9 cellular contexts compared by ENCODE assay signal in the genomic region with DNA sequence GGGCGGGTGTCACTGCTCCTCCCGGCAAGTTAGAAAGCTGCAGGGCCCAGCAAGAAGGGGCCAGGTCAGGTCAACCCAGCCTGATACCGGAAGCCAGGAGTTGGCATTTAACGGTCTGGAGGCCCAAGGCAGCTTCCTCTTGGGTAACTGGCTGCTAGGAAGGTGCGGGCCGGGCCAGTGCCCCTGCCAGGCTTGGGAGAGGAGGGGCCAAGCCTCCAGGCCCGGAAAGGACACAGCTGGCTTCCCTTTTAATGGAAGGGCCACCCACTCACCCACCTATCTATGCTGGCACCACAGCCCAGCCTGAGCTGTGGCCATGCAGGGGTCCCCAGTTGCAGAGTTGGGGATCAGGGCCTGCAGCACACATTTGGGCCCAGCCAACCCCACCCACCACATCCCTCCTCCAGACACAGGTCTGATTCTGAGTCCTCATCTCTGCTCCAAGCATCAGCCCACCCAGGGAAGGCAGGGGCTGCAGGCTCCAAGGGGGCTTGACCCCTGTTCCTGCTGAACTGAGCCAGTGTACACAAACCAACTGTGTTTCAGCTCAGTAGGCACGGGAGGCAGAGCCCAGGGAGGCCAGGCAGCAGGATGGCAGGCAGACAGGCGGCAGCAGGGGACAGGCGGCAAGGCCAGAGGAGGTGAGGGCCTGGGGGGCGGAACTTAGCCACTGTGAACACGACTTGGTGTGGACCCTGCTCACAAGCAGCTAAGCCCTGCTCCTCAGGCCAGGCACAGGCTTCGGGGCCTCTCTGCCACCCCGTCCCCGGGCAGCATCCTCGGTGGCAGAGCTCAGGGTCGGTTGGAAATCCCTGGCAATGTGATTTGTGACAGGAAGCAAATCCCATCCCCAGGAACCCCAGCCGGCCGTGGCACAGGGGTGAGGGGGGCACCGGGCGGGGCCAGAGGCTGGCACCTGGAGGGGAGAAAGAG. TPM values are rescaled to one million over a fixed set of nuclear protein-coding genes. Genes with fewer than 3 reads are reported as not detected.
A peak's percentile ranks its signal among the peaks of the same experiment; 100 is the strongest.
DNase-seq lines count a peak whose midpoint lies in the region; ATAC-seq, FAIRE-seq and TF ChIP-seq lines count a peak whose summit lies in the region.
"Had no signal": no experiment of that assay in that cellular context is flagged by ENCODE, and none has a peak within 500 bp of the region (broad histone marks: within the 10 kb centered on the region; RNA-seq: fewer than 3 reads in every experiment).

No MANE protein-coding gene starts in this region.

- H3K36me3 ChIP-seq in lung (ENCODE audit: control insufficient read depth in 2 of 2, insufficient read depth in 2 of 2, low read length in 2 of 2) (peaks cover 0 to 25% of the 10 kb centered on the region in 2 donors), aorta (ENCODE audit: control insufficient read depth in 1 of 2, insufficient read depth in 2 of 2, low read length in 1 of 2) (peaks cover 0 to 4% of the 10 kb centered on the region in 2 donors)

- H3K4me3 Mint-ChIP-seq in stimulated activated naive CD8-positive, alpha-beta T cell treated with anti-CD3 and anti-CD28 coated beads, Interleukin-15, Interleukin-2, amounts not matched to agents 100 ng/mL and 50 ng/mL, for 24 hours: peak overlapping the region; percentile 90
- peak overlapping the region; percentile 96 for H3K4me3 Mint-ChIP-seq in activated naive CD8-positive, alpha-beta T cell treated with anti-CD3 and anti-CD28 coated beads, Interleukin-2, amount 50 U/mL, for 24 hours

- 5 to 32% methylated on average over 20 to 21 of the region's 21 CpGs for WGBS in lung, 2 donors
- 23 to 24% methylated on average over 21 of the region's 21 CpGs for WGBS in aorta, 2 donors

- H3K36me3 Mint-ChIP-seq in stimulated activated naive CD8-positive, alpha-beta T cell treated with anti-CD3 and anti-CD28 coated beads, Interleukin-15, Interleukin-2, amounts not matched to agents 100 ng/mL and 50 ng/mL, for 24 hours (ENCODE audit: low read depth): peaks cover 51% of the 10 kb centered on the region
- peaks cover 51% of the 10 kb centered on the region for H3K36me3 Mint-ChIP-seq in activated naive CD8-positive, alpha-beta T cell treated with anti-CD3 and anti-CD28 coated beads, Interleukin-2, amount 50 U/mL, for 24 hours (ENCODE audit: low read depth)

- H3K4me1 Mint-ChIP-seq in stimulated activated naive CD8-positive, alpha-beta T cell treated with anti-CD3 and anti-CD28 coated beads, Interleukin-15, Interleukin-2, amounts not matched to agents 100 ng/mL and 50 ng/mL, for 24 hours (ENCODE audit: low read depth): peaks cover 58% of the 10 kb centered on the region
- peaks cover 66% of the 10 kb centered on the region for H3K4me1 Mint-ChIP-seq in activated naive CD8-positive, alpha-beta T cell treated with anti-CD3 and anti-CD28 coated beads, Interleukin-2, amount 50 U/mL, for 24 hours

- H3K4me3 ChIP-seq in lung (no peak overlapping the region), aorta (ENCODE audit: low read length in 2 of 2) (no peak overlapping the region)

- ATAC-seq in stimulated activated naive CD8-positive, alpha-beta T cell treated with anti-CD3 and anti-CD28 coated beads, Interleukin-15, Interleukin-2, amounts not matched to agents 100 U/mL and 50 U/mL, for 24 hours: no peak
- no peak for ATAC-seq in activated naive CD8-positive, alpha-beta T cell treated with anti-CD3 and anti-CD28 coated beads, Interleukin-2, amount 50 U/mL, for 24 hours
- ATAC-seq in lung (ENCODE audit: insufficient read depth, low FRiP score) (no peak), aorta (ENCODE audit: low FRiP score) (no peak), HG03432 (IDR thresholded peaks at IDR 0.05; ENCODE audit: unreplicated experiment) (no peak)

- H3K9me3 ChIP-seq in lung (ENCODE audit: control insufficient read depth in 2 of 2, insufficient read depth in 1 of 2, low read length in 1 of 2): no peaks in the 10 kb centered on the region
- H3K9me3 ChIP-seq in aorta (ENCODE audit: control insufficient read depth, low read length): no peaks in the 10 kb centered on the region

- H3K27me3 Mint-ChIP-seq in stimulated activated naive CD8-positive, alpha-beta T cell treated with anti-CD3 and anti-CD28 coated beads, Interleukin-15, Interleukin-2, amounts not matched to agents 100 ng/mL and 50 ng/mL, for 24 hours: no peaks in the 10 kb centered on the region
- no peaks in the 10 kb centered on the region for H3K27me3 Mint-ChIP-seq in activated naive CD8-positive, alpha-beta T cell treated with anti-CD3 and anti-CD28 coated beads, Interleukin-2, amount 50 U/mL, for 24 hours

- no peak for TF ChIP-seq CTCF in lung (IDR thresholded peaks at IDR 0.05; ENCODE audit: control extremely low read depth, extremely low read depth)

- no peaks in the 10 kb centered on the region for H3K27me3 ChIP-seq in lung (ENCODE audit: control insufficient read depth, insufficient read depth)
- no peaks in the 10 kb centered on the region for H3K27me3 ChIP-seq in aorta (ENCODE audit: control insufficient read depth in 1 of 2, insufficient read depth in 2 of 2, low read length in 1 of 2)

- no peak for FAIRE-seq in HTR-8/SVneo (lab: Jason Lieb, UNC)
- FAIRE-seq: TTC549 had no signal

- H3K27ac ChIP-seq in lung (ENCODE audit: low read depth in 1 of 2, low read length in 1 of 2): peak overlapping the region; percentile 56 to 80
- H3K27ac ChIP-seq in aorta (ENCODE audit: low read depth in 1 of 2, low read length in 2 of 2): peak overlapping the region; percentile 37 to 60

- no peaks in the 10 kb centered on the region for H3K9me3 Mint-ChIP-seq in stimulated activated naive CD8-positive, alpha-beta T cell treated with anti-CD3 and anti-CD28 coated beads, Interleukin-15, Interleukin-2, amounts not matched to agents 100 ng/mL and 50 ng/mL, for 24 hours
- H3K9me3 Mint-ChIP-seq in activated naive CD8-positive, alpha-beta T cell treated with anti-CD3 and anti-CD28 coated beads, Interleukin-2, amount 50 U/mL, for 24 hours: no peaks in the 10 kb centered on the region

- H3K4me1 ChIP-seq in lung (ENCODE audit: control insufficient read depth in 2 of 2, insufficient read depth in 2 of 2, low read length in 2 of 2) (peaks cover 0 to 19% of the 10 kb centered on the region in 2 donors), aorta (ENCODE audit: control insufficient read depth in 1 of 2, insufficient read depth in 2 of 2, low read length in 2 of 2) (no peaks in the 10 kb centered on the region)

- peak overlapping the region; percentile 95 for H3K27ac Mint-ChIP-seq in stimulated activated naive CD8-positive, alpha-beta T cell treated with anti-CD3 and anti-CD28 coated beads, Interleukin-15, Interleukin-2, amounts not matched to agents 100 ng/mL and 50 ng/mL, for 24 hours
- H3K27ac Mint-ChIP-seq in activated naive CD8-positive, alpha-beta T cell treated with anti-CD3 and anti-CD28 coated beads, Interleukin-2, amount 50 U/mL, for 24 hours: peak overlapping the region; percentile 90

- intact Hi-C loops in aorta (cut with DNase I): no loop called here

- no peak for DNase-seq in stimulated activated naive CD8-positive, alpha-beta T cell treated with anti-CD3 and anti-CD28 coated beads, Interleukin-15, Interleukin-2, amounts not matched to agents 100 U/mL and 50 U/mL, for 24 hours
- DNase-seq in activated naive CD8-positive, alpha-beta T cell treated with anti-CD3 and anti-CD28 coated beads, Interleukin-2, amount 50 U/mL, for 24 hours: no peak
- DNase-seq in lung (ENCODE audit: low spot score): peak; percentile 48
- peak; percentile 86 for DNase-seq in aorta
- no peak for DNase-seq in HTR-8/SVneo (ENCODE audit: insufficient read length, low spot score)
- no peak for DNase-seq in NCI-H1694 treated with DMSO at 0.1 percent for 48 hours (lab: John Stamatoyannopoulos, UW)

RNA-seq across cellular contexts. Expression of gene ZSWIM4, which starts 40.8 kb away (rescaled TPM):
- 10 to 100 TPM in 1 of 2 donors, 1 to 10 TPM in 1; 7.6 to 10.5 TPM for total RNA-seq in lung
- 10 to 100 TPM in 1 of 2 donors, 1 to 10 TPM in 1; 3.7 to 10.0 TPM for polyA plus RNA-seq in lung
- 10 to 100 TPM; 11.2 to 12.1 TPM for total RNA-seq in aorta
- polyA plus RNA-seq in aorta: 1 to 10 TPM; 2.5 to 3.1 TPM

RNA-seq across cellular contexts. Expression of gene NANOS3, which starts 40.9 kb away (rescaled TPM):
- total RNA-seq in lung: 1 to 10 TPM in 1 of 2 donors, not detected in 1; 1.5 TPM
- polyA plus RNA-seq in lung: under 1 TPM; 0.81 to 0.82 TPM
- total RNA-seq in aorta: 1 to 10 TPM in 1 of 2 donors, not detected in 1; 1.0 TPM
- polyA plus RNA-seq in aorta: 1 to 10 TPM in 1 of 2 donors, not detected in 1; 2.5 TPM

Comparison
In these comparisons a context has a peak if more than half of its experiments do, and no peak if none do; other contexts are left out.
1. DNase-seq: peak in lung (single experiment) and aorta (2 of 2); none in stimulated activated naive CD8-positive, alpha-beta T cell treated with anti-CD3 and anti-CD28 coated beads, Interleukin-15, Interleukin-2, amounts not matched to agents 100 U/mL and 50 U/mL, for 24 hours (single experiment), activated naive CD8-positive, alpha-beta T cell treated with anti-CD3 and anti-CD28 coated beads, Interleukin-2, amount 50 U/mL, for 24 hours (single experiment), HTR-8/SVneo (single experiment) and NCI-H1694 treated with DMSO at 0.1 percent for 48 hours (single experiment).